ENCODE assay signal across 8 cellular contexts in the genomic region with DNA sequence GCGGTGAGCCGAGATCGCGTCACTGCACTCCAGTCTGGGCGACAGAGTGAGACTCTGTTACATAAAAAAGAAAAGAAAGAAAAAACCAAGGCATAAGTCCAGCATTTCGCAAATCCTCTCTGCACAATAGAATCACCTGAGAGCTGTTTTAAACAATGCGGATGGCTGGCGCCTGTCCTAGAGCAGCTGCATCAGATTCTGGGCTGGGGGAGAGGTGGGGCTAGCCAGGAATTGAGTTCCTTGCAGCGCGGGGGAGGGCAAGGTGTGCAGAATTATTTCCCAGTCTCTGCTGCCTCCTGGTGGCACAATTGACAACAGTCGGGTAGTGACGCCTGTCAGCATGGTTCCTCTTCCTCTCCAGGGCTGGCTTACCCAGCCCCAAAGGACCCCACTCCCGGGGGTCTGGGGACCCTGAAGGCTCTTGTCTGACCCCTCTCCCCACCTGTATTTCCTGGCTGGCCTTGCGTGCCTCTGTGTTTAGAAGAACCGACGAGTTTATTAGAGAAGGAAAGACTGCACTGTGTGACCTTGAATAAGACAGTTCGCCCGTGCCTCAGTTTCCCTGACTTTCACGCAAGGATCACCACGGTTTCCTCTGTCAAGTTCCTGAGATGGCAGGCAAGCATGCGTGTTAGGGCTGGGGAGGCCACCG. TPM values are rescaled to one million over a fixed set of nuclear protein-coding genes. Genes with fewer than 3 reads are reported as not detected.
DNase-seq lines count a peak whose midpoint lies in the region; ATAC-seq, FAIRE-seq and TF ChIP-seq lines count a peak whose summit lies in the region.

No MANE protein-coding gene starts in this region.

- H3K4me2 ChIP-seq in Karpas-422 (ENCODE audit: low read depth, low read length, poor library complexity, severe bottlenecking) (peak overlapping the region; percentile 98), neural progenitor cell (peak overlapping the region; percentile 60)

- no peak overlapping the region for H3K27ac Mint-ChIP-seq in neural progenitor cell
- peak overlapping the region in 1 of 2 donors; percentile 79 for H3K27ac Mint-ChIP-seq in stimulated activated naive CD8-positive, alpha-beta T cell treated with anti-CD3 and anti-CD28 coated beads, Interleukin-15, amount 100 ng/mL, for 72 hours

- TF ChIP-seq CTCF in neural progenitor cell (IDR thresholded peaks at IDR 0.05) = peak; percentile 91

- peak; percentile 58 for ATAC-seq in GM21723 (IDR thresholded peaks at IDR 0.05; ENCODE audit: unreplicated experiment)
- peak; percentile 94 for ATAC-seq in stimulated activated naive CD8-positive, alpha-beta T cell treated with anti-CD3 and anti-CD28 coated beads, Interleukin-15, amount 100 ng/mL, for 72 hours

- H3K79me2 ChIP-seq in Karpas-422 (ENCODE audit: low read length) = peaks cover 37% of the 10 kb centered on the region
- H3K79me2 ChIP-seq in neural progenitor cell (ENCODE audit: low read depth) = no peaks in the 10 kb centered on the region

- peak overlapping the region; percentile 97 for H3K9ac ChIP-seq in Karpas-422 (ENCODE audit: low read length)
- H3K9ac ChIP-seq in neural progenitor cell = no peak overlapping the region

- H3K9me3 Mint-ChIP-seq in neural progenitor cell = no peaks in the 10 kb centered on the region
- H3K9me3 Mint-ChIP-seq in stimulated activated naive CD8-positive, alpha-beta T cell treated with anti-CD3 and anti-CD28 coated beads, Interleukin-15, amount 100 ng/mL, for 72 hours = no peaks in the 10 kb centered on the region

- H3F3A ChIP-seq in neural progenitor cell (ENCODE audit: low read depth) = no peaks in the 10 kb centered on the region

- H3K27me3 ChIP-seq in Karpas-422 (ENCODE audit: low read length) = no peaks in the 10 kb centered on the region
- H3K27me3 ChIP-seq in neural progenitor cell = peaks cover under 1% of the 10 kb centered on the region

- DNase-seq in DMS153 treated with DMSO at 0.1 percent for 48 hours (lab: John Stamatoyannopoulos, UW; ENCODE audit: unreplicated experiment) = peak; percentile 79
- DNase-seq in Karpas-422 = peak; percentile 95
- DNase-seq in RCC 7860 (ENCODE audit: low spot score) = peak; percentile 53
- peak; percentile 68 for DNase-seq in activated T-helper 1 cell treated with Interleukin-2 at 50 U/mL for 16 hours (ENCODE audit: low read depth)
- peak; percentile 67 for DNase-seq in fibroblast of peridontal ligament (ENCODE audit: extremely low read depth)
- peak; percentile 89 for DNase-seq in neural progenitor cell (ENCODE audit: low spot score)
- DNase-seq in stimulated activated naive CD8-positive, alpha-beta T cell treated with anti-CD3 and anti-CD28 coated beads, Interleukin-15, amount 100 ng/mL, for 72 hours = peak; percentile 78 to 83

- H3K36me3 ChIP-seq in Karpas-422 (ENCODE audit: insufficient read depth, low read length) (no peaks in the 10 kb centered on the region), neural progenitor cell (no peaks in the 10 kb centered on the region)

- no peaks in the 10 kb centered on the region for H4K20me1 ChIP-seq in Karpas-422 (ENCODE audit: insufficient read depth, low read depth, low read length)
- no peaks in the 10 kb centered on the region for H4K20me1 ChIP-seq in neural progenitor cell (ENCODE audit: low read depth)

- peaks cover 10% of the 10 kb centered on the region for H3K4me1 Mint-ChIP-seq in neural progenitor cell
- peaks cover 15% of the 10 kb centered on the region for H3K4me1 Mint-ChIP-seq in stimulated activated naive CD8-positive, alpha-beta T cell treated with anti-CD3 and anti-CD28 coated beads, Interleukin-15, amount 100 ng/mL, for 72 hours

- FAIRE-seq in RCC 7860 (lab: Jason Lieb, UNC) = no peak

- no peak overlapping the region for H3K4me3 Mint-ChIP-seq in neural progenitor cell
- H3K4me3 Mint-ChIP-seq in stimulated activated naive CD8-positive, alpha-beta T cell treated with anti-CD3 and anti-CD28 coated beads, Interleukin-15, amount 100 ng/mL, for 72 hours = peak overlapping the region; percentile 72 to 74

- no peaks in the 10 kb centered on the region for H3K9me2 ChIP-seq in Karpas-422 (replicated peaks; ENCODE audit: insufficient read depth, low read length)

- H3K9me3 ChIP-seq in Karpas-422 (ENCODE audit: low read length) (no peaks in the 10 kb centered on the region), neural progenitor cell (ENCODE audit: low read depth) (no peaks in the 10 kb centered on the region)

- H2AFZ ChIP-seq in Karpas-422 (ENCODE audit: low read length) (peak overlapping the region; percentile 37; the same call in 1 of the 2 replicates), neural progenitor cell (replicated peaks) (peak overlapping the region; percentile 60)

- H3K4me1 ChIP-seq in Karpas-422 (ENCODE audit: low read length) (peaks cover 52% of the 10 kb centered on the region), neural progenitor cell (peaks cover 4% of the 10 kb centered on the region)

- H3K27me3 Mint-ChIP-seq in neural progenitor cell (ENCODE audit: insufficient read depth, low read depth) = peaks cover 5% of the 10 kb centered on the region
- H3K27me3 Mint-ChIP-seq in stimulated activated naive CD8-positive, alpha-beta T cell treated with anti-CD3 and anti-CD28 coated beads, Interleukin-15, amount 100 ng/mL, for 72 hours = no peaks in the 10 kb centered on the region

- H3K27ac ChIP-seq in Karpas-422 (ENCODE audit: low read length) (peak overlapping the region; percentile 97), neural progenitor cell (no peak overlapping the region)

- H3K4me3 ChIP-seq in Karpas-422 (ENCODE audit: low read length) (peak overlapping the region; percentile 86), neural progenitor cell (no peak overlapping the region)

- no peaks in the 10 kb centered on the region for H3K36me3 Mint-ChIP-seq in neural progenitor cell

RNA-seq across cellular contexts. Expression of gene PLCG2, which starts 41.1 kb away (rescaled TPM):
- total RNA-seq in Karpas-422 (2014; rRNA removed; shearing (Covaris generic); ENCODE audit: low replicate concordance) = 574 and 580 TPM in 2 replicates
- 2.7 and 5.0 TPM in 2 replicates for total RNA-seq in neural progenitor cell (ENCODE audit: low replicate concordance)

Comparison
In these comparisons a context has a peak if more than half of its experiments do, and no peak if none do; other contexts are left out.
1. RNA of gene PLCG2, which starts 41.1 kb away (total RNA-seq): 574 to 580 TPM in Karpas-422; 2.7 to 5.0 TPM in neural progenitor cell; every median in the first group is over 10 times any median in the second.
2. Peak in every context shown above with its lines, with median percentiles within 50 percentile points of each other: DNase-seq.